Comparison of ENCODE assay signal across 21 cellular contexts in the genomic region with DNA sequence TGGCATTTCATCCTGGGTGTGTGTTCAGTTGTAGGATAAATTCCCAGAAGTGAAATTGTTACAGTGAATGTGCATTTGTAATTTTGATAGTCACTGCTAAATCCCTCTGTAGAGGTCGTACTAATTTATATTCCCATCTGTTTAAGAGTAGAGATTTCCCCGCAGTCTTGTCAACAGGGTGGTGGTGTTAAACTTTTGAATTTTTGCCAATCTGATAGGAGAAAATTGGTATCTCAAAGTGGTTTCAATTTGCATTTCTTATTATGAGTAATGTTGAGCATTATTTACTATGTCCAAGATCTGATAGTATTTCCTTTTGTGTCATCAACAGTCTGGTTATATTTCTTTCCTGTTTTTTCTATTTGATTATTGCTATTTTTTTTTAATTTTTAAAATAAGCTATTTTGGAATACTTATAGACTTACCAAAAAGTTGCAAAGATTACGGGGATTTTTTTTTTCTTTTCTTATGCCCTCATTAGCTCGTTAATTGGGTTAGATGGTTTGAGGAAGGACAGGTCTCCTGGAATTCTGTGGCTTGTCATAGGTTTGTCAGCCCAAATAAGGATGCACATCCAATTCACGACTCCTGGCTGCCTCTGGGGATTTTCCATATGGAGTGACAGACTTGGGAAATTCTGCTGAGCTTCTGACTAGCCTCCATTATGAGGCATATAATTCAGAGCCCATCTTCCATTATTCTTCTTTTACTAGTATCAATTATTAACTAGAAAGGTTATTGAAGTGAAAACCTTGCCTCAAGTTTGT.
DNase-seq lines count a peak whose midpoint lies in the region; ATAC-seq and TF ChIP-seq lines count a peak whose summit lies in the region.
"Had no signal": no experiment of that assay in that cellular context is flagged by ENCODE, and none has a peak within 500 bp of the region (broad histone marks: within the 10 kb centered on the region; RNA-seq: fewer than 3 reads in every experiment).

No MANE protein-coding gene starts in this region.

- no peak overlapping the region for H3K4me2 ChIP-seq in smooth muscle cell

- no peaks in the 10 kb centered on the region for H3K27me3 ChIP-seq in smooth muscle cell (ENCODE audit: low read depth)
- peaks cover 3% of the 10 kb centered on the region for H3K27me3 ChIP-seq in left ventricle myocardium inferior (ENCODE audit: low read depth)
- H3K27me3 ChIP-seq: BLaER1 treated with 17β-estradiol and CSF1 and Interleukin-3, amounts not matched to agents 10 nM and 100 nM had no signal

- ATAC-seq in GM18868 (IDR thresholded peaks at IDR 0.05; ENCODE audit: unreplicated experiment) (peak; percentile 28), SK-N-SH treated with all-trans-retinoic acid at 6 μM for 48 hours (peak; percentile 43)

- no peaks in the 10 kb centered on the region for H3K9me3 ChIP-seq in smooth muscle cell (replicated peaks; ENCODE audit: low read depth)
- H3K9me3 ChIP-seq in left ventricle myocardium inferior (replicated peaks), result no peaks in the 10 kb centered on the region
- H3K9me3 ChIP-seq: Caco-2, HAP-1 had no signal

- intact Hi-C loops in left ventricle myocardium inferior (cut with micrococcal nuclease), result no loop called here

- H3K9ac ChIP-seq in smooth muscle cell (ENCODE audit: low read depth), result no peak overlapping the region
- H3K9ac ChIP-seq: BLaER1 treated with 17β-estradiol and CSF1 and Interleukin-3, amounts not matched to agents 10 nM and 100 nM; GM23248 had no signal

- 73% methylated on average over 5 of the region's 5 CpGs for WGBS in smooth muscle cell (ENCODE audit: low lambda C conversion rate)

- peaks cover 48% of the 10 kb centered on the region for H4K20me1 ChIP-seq in smooth muscle cell (ENCODE audit: low read depth)

- H3F3A ChIP-seq in smooth muscle cell (ENCODE audit: low read depth), result no peaks in the 10 kb centered on the region

- no peaks in the 10 kb centered on the region for H3K36me3 ChIP-seq in smooth muscle cell (ENCODE audit: low read depth)
- H3K36me3 ChIP-seq in left ventricle myocardium inferior, result no peaks in the 10 kb centered on the region
- H3K36me3 ChIP-seq: BLaER1 treated with 17β-estradiol and CSF1 and Interleukin-3, amounts not matched to agents 10 nM and 100 nM; HAP-1 had no signal

- no peak overlapping the region for H3K27ac ChIP-seq in smooth muscle cell (ENCODE audit: low read depth)
- H3K27ac ChIP-seq in left ventricle myocardium inferior (replicated peaks), result no peak overlapping the region
- H3K27ac ChIP-seq: BLaER1 treated with 17β-estradiol and CSF1 and Interleukin-3, amounts not matched to agents 10 nM and 100 nM; GM23248 had no signal

- DNase-seq in NCI-H524 (lab: John Stamatoyannopoulos, UW), result peak; percentile 38 to 67
- no peak for DNase-seq in smooth muscle cell (lab: John Stamatoyannopoulos, UW; ENCODE audit: unreplicated experiment)
- no peak for DNase-seq in HuH-7.5 (ENCODE audit: low spot score)
- no peak for DNase-seq in left ventricle myocardium inferior
- no peak for DNase-seq in SKM-1 treated with dmso at 0.1 percent for 144 hours (lab: John Stamatoyannopoulos, UW; ENCODE audit: unreplicated experiment)
- DNase-seq: ACHN; Caco-2; CD4-positive, alpha-beta memory T cell; DMS153; GM23248; NCI-H1105 treated with DMSO at 0.1 percent for 48 hours; NCI-H2081 treated with DMSO at 0.1 percent for 48 hours; NCI-H446 treated with DMSO at 0.1 percent for 48 hours; NCI-H774; Right ventricle myocardium superior; T-helper 1 cell; T-helper 9 cell had no signal

- no peak overlapping the region for H2AFZ ChIP-seq in smooth muscle cell (ENCODE audit: low read depth)
- H2AFZ ChIP-seq: GM23248 had no signal

- no peak for TF ChIP-seq CTCF in smooth muscle cell (IDR thresholded peaks at IDR 0.05; ENCODE audit: borderline replicate concordance, insufficient read depth, poor library complexity, severe bottlenecking)
- no peak for TF ChIP-seq CTCF in left ventricle myocardium inferior (IDR thresholded peaks at IDR 0.05; ENCODE audit: borderline replicate concordance)

- no peaks in the 10 kb centered on the region for H3K79me2 ChIP-seq in smooth muscle cell (ENCODE audit: low read depth)

- H3K4me3 ChIP-seq in smooth muscle cell (no peak overlapping the region), left ventricle myocardium inferior (no peak overlapping the region)
- H3K4me3 ChIP-seq: BLaER1 treated with 17β-estradiol and CSF1 and Interleukin-3, amounts not matched to agents 10 nM and 100 nM; GM23248; HAP-1 had no signal

- H3K4me1 ChIP-seq in smooth muscle cell (ENCODE audit: low read depth) (no peaks in the 10 kb centered on the region), left ventricle myocardium inferior (peaks cover 17% of the 10 kb centered on the region)
- H3K4me1 ChIP-seq: Caco-2 had no signal

TF ChIP-seq in SK-N-SH treated with all-trans-retinoic acid at 6 μM for 48 hours, 23 proteins besides CTCF, POLR2A, EP300 and RAD21:
- TF ChIP-seq OSR1 (CRISPR knock-in tag; IDR thresholded peaks at IDR 0.05) (no peak), ISL1 (CRISPR knock-in tag; IDR thresholded peaks at IDR 0.05) (peak; percentile 86), TCF4 (CRISPR knock-in tag; IDR thresholded peaks at IDR 0.05; ENCODE audit: borderline replicate concordance) (peak; percentile 47; the same call in 1 of the 2 replicates)

Comparison
In these comparisons a context has a peak if more than half of its experiments do, and no peak if none do; other contexts are left out.
1. DNase-seq: peak in NCI-H524 (2 of 2); none in smooth muscle cell (single experiment), HuH-7.5 (single experiment), left ventricle myocardium inferior (single experiment) and SKM-1 treated with dmso at 0.1 percent for 144 hours (single experiment).